8 cellular contexts compared by ENCODE assay signal in genomic region chr17:40121191-40121885, GRCh38. TPM values are rescaled to one million over a fixed set of nuclear protein-coding genes. Genes with fewer than 3 reads are reported as not detected.
DNase-seq lines count a peak whose midpoint lies in the region; ATAC-seq, FAIRE-seq and TF ChIP-seq lines count a peak whose summit lies in the region.

No MANE protein-coding gene starts in this region.

- no peaks in the 10 kb centered on the region for H3K9me3 ChIP-seq in AG04450 (ENCODE audit: control insufficient read depth, insufficient read depth, low read length)

- no peak for TF ChIP-seq CTCF in AG04450 (IDR thresholded peaks at IDR 0.05; ENCODE audit: low read depth, low read length)
- no peak for TF ChIP-seq CTCF in omental fat pad (IDR thresholded peaks at IDR 0.05)

- peak overlapping the region; percentile 97 for H3K4me3 ChIP-seq in AG04450 (ENCODE audit: low read depth, low read length)

- FAIRE-seq in GM12891 (lab: Jason Lieb, UNC), result peak; percentile 48

- peak; percentile 51 for ATAC-seq in omental fat pad (ENCODE audit: low FRiP score)

- no peak for TF ChIP-seq POLR2A in GM12891 (IDR thresholded peaks at IDR 0.05; ENCODE audit: low read depth, low read length)

- no peak for DNase-seq in AG04450 (ENCODE audit: low read depth, low spot score)
- DNase-seq in GM12891 (ENCODE audit: insufficient read length, low spot score), result peak; percentile 49
- peak; percentile 38 for DNase-seq in NCI-H1105 treated with DMSO at 0.1 percent for 48 hours (lab: John Stamatoyannopoulos, UW)
- peak; percentile 25 for DNase-seq in activated naive CD4-positive, alpha-beta T cell treated with anti-CD3 and anti-CD28 coated beads, Interleukin-2, amount 50 U/mL, for 16 hours
- peak; percentile 58 for DNase-seq in glomerular visceral epithelial cell (ENCODE audit: extremely low spot score)
- no peak for DNase-seq in omental fat pad (ENCODE audit: low spot score)
- no peak for DNase-seq in NCI-H2029 (lab: John Stamatoyannopoulos, UW)
- DNase-seq in NCI-H1048 (lab: John Stamatoyannopoulos, UW), result no peak

- peak overlapping the region; percentile 85 for H3K27ac ChIP-seq in AG04450 (ENCODE audit: low read depth, low read length)

- CTCF ChIA-PET in AG04450 (lab: Charles Lee), result interaction anchor here (0.9 to 8.1 kb wide), 3 partner anchors 9 to 95 kb away, joined by 3 to 83 read pairs (median 6); partner anchors contain the start of gene MED24

- POLR2A ChIA-PET in AG04450 (lab: Yijun Ruan, JAX), result interaction anchor here (1.0 to 5.4 kb wide), 7 partner anchors 9 to 141 kb away, joined by 3 to 66 read pairs (median 9); partner anchors contain the start of genes CASC3, NR1D1 and PSMD3

- H3K27me3 ChIP-seq in AG04450 (ENCODE audit: control insufficient read depth, insufficient read depth, low read length), result no peaks in the 10 kb centered on the region

TF ChIP-seq in GM12891, 5 proteins besides CTCF, POLR2A, EP300 and RAD21:
- TF ChIP-seq SPI1 (IDR thresholded peaks at IDR 0.05; ENCODE audit: low read depth, low read length) (no peak), PAX5 (IDR thresholded peaks at IDR 0.05; ENCODE audit: insufficient read depth, low read length, severe bottlenecking) (no peak), POU2F2 (IDR thresholded peaks at IDR 0.05; ENCODE audit: low read depth, low read length) (no peak)

RNA-seq across cellular contexts. Expression of gene MSL1, which starts 0.4 kb away (rescaled TPM):
- polyA plus RNA-seq in AG04450 (2011; rRNA removed), result 69.8 and 92.2 TPM in 2 replicates
- 37.4 and 53.7 TPM in 2 replicates for polyA minus RNA-seq in AG04450 (2011; rRNA and poly(A)+ RNA removed)
- 42.1 TPM for polyA plus RNA-seq in GM12891 (2012; ENCODE audit: low read depth, missing spikeins)
- total RNA-seq in omental fat pad, result 100 to 1,000 TPM in 1 of 4 donors, 10 to 100 TPM in 3; 50.2 to 139 (median 61.9) TPM

RNA-seq across cellular contexts. Expression of gene CASC3, which starts 19.0 kb away (rescaled TPM):
- 40.1 and 46.9 TPM in 2 replicates for polyA plus RNA-seq in AG04450 (2011; rRNA removed)
- 28.2 and 30.8 TPM in 2 replicates for polyA minus RNA-seq in AG04450 (2011; rRNA and poly(A)+ RNA removed)
- polyA plus RNA-seq in GM12891 (2012; ENCODE audit: low read depth, missing spikeins), result 34.8 TPM
- 10 to 100 TPM; 36.6 to 77.6 (median 51.1) TPM for total RNA-seq in omental fat pad

RNA-seq across cellular contexts. Expression of gene NR1D1, which starts 20.9 kb away (rescaled TPM):
- 0.62 and 1.0 TPM in 2 replicates for polyA plus RNA-seq in AG04450 (2011; rRNA removed)
- 2.0 and 3.1 TPM in 2 replicates for polyA minus RNA-seq in AG04450 (2011; rRNA and poly(A)+ RNA removed)
- 1.6 TPM for polyA plus RNA-seq in GM12891 (2012; ENCODE audit: low read depth, missing spikeins)
- total RNA-seq in omental fat pad, result 1 to 10 TPM; 3.1 to 9.3 (median 7.0) TPM

RNA-seq across cellular contexts. Expression of gene RAPGEFL1, which starts 55.9 kb away (rescaled TPM):
- 2.9 and 3.0 TPM in 2 replicates for polyA plus RNA-seq in AG04450 (2011; rRNA removed)
- 4.2 and 4.3 TPM in 2 replicates for polyA minus RNA-seq in AG04450 (2011; rRNA and poly(A)+ RNA removed)
- polyA plus RNA-seq in GM12891 (2012; ENCODE audit: low read depth, missing spikeins), result 1.4 TPM
- total RNA-seq in omental fat pad, result 10 to 100 TPM in 1 of 4 donors, 1 to 10 TPM in 3; 3.0 to 16.1 (median 4.4) TPM

RNA-seq across cellular contexts. Expression of gene THRA, which starts 58.6 kb away (rescaled TPM):
- polyA plus RNA-seq in AG04450 (2011; rRNA removed), result 25.2 and 32.0 TPM in 2 replicates
- polyA minus RNA-seq in AG04450 (2011; rRNA and poly(A)+ RNA removed), result 20.2 and 24.6 TPM in 2 replicates
- polyA plus RNA-seq in GM12891 (2012; ENCODE audit: low read depth, missing spikeins), result 1.9 TPM
- total RNA-seq in omental fat pad, result 10 to 100 TPM; 35.7 to 87.2 (median 55.2) TPM

Comparison
In these comparisons a context has a peak if more than half of its experiments do, and no peak if none do; other contexts are left out.
1. DNase-seq: peak in GM12891 (single experiment), NCI-H1105 treated with DMSO at 0.1 percent for 48 hours (single experiment), activated naive CD4-positive, alpha-beta T cell treated with anti-CD3 and anti-CD28 coated beads, Interleukin-2, amount 50 U/mL, for 16 hours (single experiment) and glomerular visceral epithelial cell (single experiment); none in AG04450 (single experiment), omental fat pad (single experiment), NCI-H2029 (single experiment) and NCI-H1048 (single experiment).